8 cellular contexts compared by ENCODE assay signal in genomic region chr13:27424246-27425150, GRCh38. TPM values are rescaled to one million over a fixed set of nuclear protein-coding genes. Genes with fewer than 3 reads are reported as not detected.
A peak's percentile ranks its signal among the peaks of the same experiment; 100 is the strongest.
DNase-seq lines count a peak whose midpoint lies in the region; ATAC-seq and TF ChIP-seq lines count a peak whose summit lies in the region.

TSS of gene GTF3A (plus strand) at chr13:27424619.

- BruUV-seq in A673 (replicated peaks; lab: Mats Ljungman, UMichigan), result no TSS peak

- intact Hi-C loops in A673 (cut with micrococcal nuclease; ENCODE audit: unreplicated experiment), result no loop called here
- intact Hi-C loops in spleen (cut with DNase I; ENCODE audit: low total_unique reads), result no loop called here

- POLR2A ChIA-PET in A673 (lab: Charles Lee; ENCODE audit: low non-redundant PET), result no interaction called here

- H3K36me3 ChIP-seq in A673 (ENCODE audit: insufficient read depth, low read length, poor library complexity, severe bottlenecking), result peaks cover 27% of the 10 kb centered on the region
- peaks cover 0 to 26% (median 18%) of the 10 kb centered on the region in 6 donors for H3K36me3 ChIP-seq in spleen

- H3K27ac ChIP-seq in A673 (ENCODE audit: low read depth, low read length, poor library complexity, severe bottlenecking), result peak within 1 kb of the TSS; percentile 67
- H3K27ac ChIP-seq in caudate nucleus (ENCODE audit: low read depth, low read length), result peak within 1 kb of the TSS; percentile 90
- peak within 1 kb of the TSS; percentile 89 to 97 (median 92) for H3K27ac ChIP-seq in spleen

- peak; percentile 66 for ATAC-seq in GM18867 (IDR thresholded peaks at IDR 0.05; ENCODE audit: unreplicated experiment)
- peak; percentile 70 for ATAC-seq in HG03103 (IDR thresholded peaks at IDR 0.05; ENCODE audit: low read depth, unreplicated experiment)

- DNase-seq in A673 (ENCODE audit: low spot score) (peak; percentile 91), NCI-H226 (peak; percentile 59), caudate nucleus (lab: John Stamatoyannopoulos, UW) (peak in 59 of 61 donors; percentile 14 to 92 (median 73)), iris pigment epithelial cell (ENCODE audit: low read depth) (peak; percentile 83), spleen (peak; percentile 96)
- peak; percentile 65 to 84 (median 72) for DNase-seq in activated CD4-positive, CD25-positive, alpha-beta regulatory T cell (lab: John Stamatoyannopoulos, UW)

- H3K4me1 ChIP-seq in A673 (ENCODE audit: insufficient read depth, low read length, poor library complexity, severe bottlenecking) (peaks cover 17% of the 10 kb centered on the region), spleen (peaks cover 14 to 58% (median 49%) of the 10 kb centered on the region in 6 donors)

- H3K27me3 ChIP-seq in A673 (replicated peaks; ENCODE audit: insufficient read depth, low read depth, low read length, poor library complexity) (no peaks in the 10 kb centered on the region), spleen (replicated peaks in 1 of 7) (no peaks in the 10 kb centered on the region)

- TF ChIP-seq CTCF in A673 (conservative IDR thresholded peaks at IDR 0.05; ENCODE audit: low read depth, low read length) (no peak), spleen (IDR thresholded peaks at IDR 0.05 in 8 of 11, conservative IDR thresholded peaks at IDR 0.05 in 3 of 11) (peak in 2 of 11 experiments; percentile 11 to 25)

- CTCF ChIA-PET in A673 (lab: Charles Lee), result no interaction called here

- WGBS in spleen, 5 donors, result 1 to 3% (median 1%) methylated on average over 32 to 85 of the region's 85 CpGs

- H3K4me3 ChIP-seq in A673 (ENCODE audit: low read depth, low read length, poor library complexity, severe bottlenecking) (peak within 1 kb of the TSS; percentile 59), spleen (peak within 1 kb of the TSS; percentile 72 to 97 (median 88))

- H3K9me3 ChIP-seq in A673 (ENCODE audit: low read depth, low read length, poor library complexity, severe bottlenecking) (no peaks in the 10 kb centered on the region), spleen (no peaks in the 10 kb centered on the region)

- TF ChIP-seq POLR2A in spleen (IDR thresholded peaks at IDR 0.05), result peak in 2 of 3 donors; percentile 42 to 79

RNA-seq across cellular contexts. Expression of gene GTF3A, which starts in this region (rescaled TPM):
- total RNA-seq in A673 (2021) (126 and 130 TPM in 2 replicates), spleen (100 to 1,000 TPM in 6 of 7 donors, 10 to 100 TPM in 1; 90.7 to 149 (median 105) TPM)
- 100 to 1,000 TPM; 230 to 275 (median 267) TPM for polyA plus RNA-seq in spleen

Comparison
In these comparisons a context has a peak if more than half of its experiments do, and no peak if none do; other contexts are left out.
1. Peak in every context shown above with its lines: DNase-seq, ATAC-seq, H3K4me3 ChIP-seq and H3K27ac ChIP-seq.